ENCODE assay signal across 19 cellular contexts in genomic region chr1:204146965-204147364, GRCh38. TPM values are rescaled to one million over a fixed set of nuclear protein-coding genes. Genes with fewer than 3 reads are reported as not detected.
"Had no signal": no experiment of that assay in that cellular context is flagged by ENCODE, and none has a peak within 500 bp of the region (broad histone marks: within the 10 kb centered on the region; RNA-seq: fewer than 3 reads in every experiment).

No MANE protein-coding gene starts in this region.

- H3K4me1 Mint-ChIP-seq: activated CD4-positive, alpha-beta T cell treated with anti-CD3 and anti-CD28 coated beads, Interleukin-2, amount 10 ng/mL, durations not matched to agents 7 days and 5 days had no signal

- H3K27me3 ChIP-seq: ascending aorta, breast epithelium, ovary, thyroid gland, uterus had no signal

- ATAC-seq: activated naive CD8-positive, alpha-beta T cell treated with anti-CD3 and anti-CD28 coated beads, Interleukin-2, amount 50 U/mL, for 24 hours; effector memory CD8-positive, alpha-beta T cell; left cardiac atrium; stimulated activated memory B cell treated with anti-CD40 and anti-IgM and Interleukin-4, amounts not matched to agents 10 μg/mL and 1 μg/mL and 100 μg/mL, for 72 hours had no signal

- H3K4me1 ChIP-seq: ascending aorta, uterus had no signal

- H3K4me3 ChIP-seq: ascending aorta, breast epithelium, ovary, thyroid gland, uterus had no signal

- H3K27ac ChIP-seq: ascending aorta, breast epithelium, epithelial cell of prostate, ovary, thyroid gland, uterus had no signal

- H3K36me3 ChIP-seq: breast epithelium, ovary, thyroid gland, uterus had no signal

- H3K36me3 Mint-ChIP-seq: stimulated activated memory B cell treated with anti-CD40 and anti-IgM and Interleukin-4, amounts not matched to agents 10 μg/mL and 1 μg/mL and 100 μg/mL, for 72 hours had no signal

- H3K9me3 ChIP-seq: ascending aorta, breast epithelium, ovary, thyroid gland, uterus had no signal

- H3K27ac Mint-ChIP-seq: activated CD4-positive, alpha-beta T cell treated with anti-CD3 and anti-CD28 coated beads, Interleukin-2, amount 10 ng/mL, durations not matched to agents 7 days and 5 days; activated naive CD8-positive, alpha-beta T cell treated with anti-CD3 and anti-CD28 coated beads, Interleukin-2, amount 50 U/mL, for 24 hours; effector memory CD8-positive, alpha-beta T cell; stimulated activated memory B cell treated with anti-CD40 and anti-IgM and Interleukin-4, amounts not matched to agents 10 μg/mL and 1 μg/mL and 100 μg/mL, for 72 hours had no signal

- H3K4me3 Mint-ChIP-seq: activated CD4-positive, alpha-beta T cell treated with anti-CD3 and anti-CD28 coated beads, Interleukin-2, amount 10 ng/mL, durations not matched to agents 7 days and 5 days; activated naive CD8-positive, alpha-beta T cell treated with anti-CD3 and anti-CD28 coated beads, Interleukin-2, amount 50 U/mL, for 24 hours; effector memory CD8-positive, alpha-beta T cell; stimulated activated memory B cell treated with anti-CD40 and anti-IgM and Interleukin-4, amounts not matched to agents 10 μg/mL and 1 μg/mL and 100 μg/mL, for 72 hours had no signal

- H3K9me3 Mint-ChIP-seq: activated CD4-positive, alpha-beta T cell treated with anti-CD3 and anti-CD28 coated beads, Interleukin-2, amount 10 ng/mL, durations not matched to agents 7 days and 5 days; activated naive CD8-positive, alpha-beta T cell treated with anti-CD3 and anti-CD28 coated beads, Interleukin-2, amount 50 U/mL, for 24 hours; effector memory CD8-positive, alpha-beta T cell; neural crest cell; stimulated activated memory B cell treated with anti-CD40 and anti-IgM and Interleukin-4, amounts not matched to agents 10 μg/mL and 1 μg/mL and 100 μg/mL, for 72 hours had no signal

- DNase-seq: activated CD4-positive, alpha-beta T cell treated with anti-CD3 and anti-CD28 coated beads, Interleukin-2, amount 10 ng/mL, durations not matched to agents 7 days and 5 days; activated CD4-positive, CD25-positive, alpha-beta regulatory T cell; activated CD8-positive, alpha-beta memory T cell treated with anti-CD3 and anti-CD28 coated beads for 24 hours; activated naive CD4-positive, alpha-beta T cell; activated naive CD8-positive, alpha-beta T cell treated with anti-CD3 and anti-CD28 coated beads, Interleukin-2, amount 50 U/mL, for 24 hours; dermis blood vessel endothelial cell; effector memory CD8-positive, alpha-beta T cell; mammary epithelial cell; thyroid gland; uterus had no signal

RNA-seq across cellular contexts. Expression of gene REN, which starts 19.2 kb away (rescaled TPM):
- total RNA-seq: activated CD4-positive, alpha-beta T cell treated with anti-CD3 and anti-CD28 coated beads, Interleukin-2, amount 10 ng/mL, durations not matched to agents 7 days and 5 days; ascending aorta; breast epithelium; cerebellum; dermis blood vessel endothelial cell; left cardiac atrium; mammary epithelial cell; neural crest cell; T-helper 2 cell treated with Interferon-gamma antibody and Interleukin-4, amounts not matched to agents 100 ng/mL and 5 ng/mL, for 36 hours; thyroid gland had no signal

RNA-seq across cellular contexts. Expression of gene KISS1, which starts 49.3 kb away (rescaled TPM):
- total RNA-seq: activated CD4-positive, alpha-beta T cell treated with anti-CD3 and anti-CD28 coated beads, Interleukin-2, amount 10 ng/mL, durations not matched to agents 7 days and 5 days; ascending aorta; breast epithelium; cerebellum; dermis blood vessel endothelial cell; left cardiac atrium; mammary epithelial cell; neural crest cell; T-helper 2 cell treated with Interferon-gamma antibody and Interleukin-4, amounts not matched to agents 100 ng/mL and 5 ng/mL, for 36 hours; thyroid gland; uterus had no signal
- polyA plus RNA-seq: mammary epithelial cell, ovary had no signal
